Comparison of ENCODE assay signal across 9 cellular contexts in genomic region chr15:70569139-70569717, GRCh38.
DNase-seq lines count a peak whose midpoint lies in the region; ATAC-seq and TF ChIP-seq lines count a peak whose summit lies in the region.
"Had no signal": no experiment of that assay in that cellular context is flagged by ENCODE, and none has a peak within 500 bp of the region (broad histone marks: within the 10 kb centered on the region; RNA-seq: fewer than 3 reads in every experiment).

No MANE protein-coding gene starts in this region.

- intact Hi-C loops in sciatic nerve (cut with DNase I) = no loop called here

- H3K4me3 ChIP-seq in foreskin fibroblast (ENCODE audit: low read depth in 1 of 2, low read length in 2 of 2) = no peak overlapping the region

- in situ Hi-C loops in SK-MEL-5 (cut with HindIII; ENCODE audit: low pct_unique_long_range_greater_than_20kb, low sequenced_read_pairs) = no loop called here

- peak; percentile 53 for TF ChIP-seq CTCF in foreskin fibroblast (IDR thresholded peaks at IDR 0.05; ENCODE audit: low read depth, low read length)

- DNase-seq in NCI-H82 (lab: John Stamatoyannopoulos, UW) = peak; percentile 41
- DNase-seq in NCI-H82 treated with DMSO at 0.1 percent for 48 hours (lab: John Stamatoyannopoulos, UW; ENCODE audit: unreplicated experiment) = no peak
- DNase-seq in SK-MEL-5 (ENCODE audit: low read depth, low spot score) = peak; percentile 74
- peak; percentile 60 to 75 for DNase-seq in foreskin fibroblast
- peak; percentile 64 for DNase-seq in sciatic nerve (ENCODE audit: low spot score)
- no peak for DNase-seq in NCI-H2081 (lab: John Stamatoyannopoulos, UW)

- ATAC-seq in sciatic nerve = peak; percentile 86
- ATAC-seq in GM18498 (IDR thresholded peaks at IDR 0.05; ENCODE audit: unreplicated experiment) = no peak
- ATAC-seq in GM18907 (IDR thresholded peaks at IDR 0.05; ENCODE audit: unreplicated experiment) = no peak
- ATAC-seq: CD8-positive, alpha-beta T cell had no signal

Comparison
In these comparisons a context has a peak if more than half of its experiments do, and no peak if none do; other contexts are left out.
1. DNase-seq: peak in NCI-H82 (single experiment), SK-MEL-5 (single experiment), foreskin fibroblast (2 of 2) and sciatic nerve (single experiment); none in NCI-H82 treated with DMSO at 0.1 percent for 48 hours (single experiment) and NCI-H2081 (0 of 2).